12 cellular contexts compared by ENCODE assay signal in genomic region chr1:174131032-174131638, GRCh38.
"Had no signal": no experiment of that assay in that cellular context is flagged by ENCODE, and none has a peak within 500 bp of the region (broad histone marks: within the 10 kb centered on the region; RNA-seq: fewer than 3 reads in every experiment).

No MANE protein-coding gene starts in this region.

- H3K27ac ChIP-seq: ascending aorta, cardiac muscle cell, esophagus squamous epithelium, foreskin keratinocyte, left ventricle myocardium inferior, parathyroid adenoma, uterus had no signal

- H3K4me3 ChIP-seq: ascending aorta, cardiac muscle cell, esophagus squamous epithelium, left ventricle myocardium inferior, uterus had no signal

- H3K27me3 ChIP-seq: ascending aorta, cardiac muscle cell, esophagus squamous epithelium, uterus had no signal

- H3K9ac ChIP-seq: parathyroid adenoma had no signal

- ATAC-seq: activated CD8-positive, alpha-beta T cell treated with anti-CD3 and anti-CD28 coated beads for 36 hours; activated T-cell treated with anti-CD3 and anti-CD28 coated beads, Interleukin-2, amount 50 U/mL, for 72 hours; foreskin keratinocyte had no signal

- DNase-seq: activated CD4-positive, alpha-beta T cell treated with anti-CD3 and anti-CD28 coated beads for 4 hours; activated CD8-positive, alpha-beta memory T cell treated with anti-CD3 and anti-CD28 coated beads, Interleukin-2, amount 50 U/mL, for 4 hours; activated CD8-positive, alpha-beta T cell treated with anti-CD3 and anti-CD28 coated beads for 36 hours; activated T-cell treated with anti-CD3 and anti-CD28 coated beads, Interleukin-2, amount 50 U/mL, for 72 hours; esophagus squamous epithelium; foreskin keratinocyte; left ventricle myocardium inferior; retina; uterus had no signal

- H3K9me3 ChIP-seq: uterus had no signal

- H3K36me3 ChIP-seq: ascending aorta, cardiac muscle cell, esophagus squamous epithelium, left ventricle myocardium inferior, uterus had no signal

- H3K79me2 ChIP-seq: parathyroid adenoma had no signal

- H3K4me1 ChIP-seq: ascending aorta, esophagus squamous epithelium, foreskin keratinocyte, parathyroid adenoma, uterus had no signal
